ENCODE assay signal across 1 cellular context in genomic region chr16:14148569-14148968, GRCh38.
TF ChIP-seq lines count a peak whose summit lies in the region.

No MANE protein-coding gene starts in this region.

TF ChIP-seq in HepG2, 621 proteins besides CTCF, POLR2A, EP300 and RAD21 (continued from another document):
- TF ChIP-seq ZBTB33 (CRISPR knock-in tag; IDR thresholded peaks at IDR 0.05) = peak; percentile 32; the same call in 1 of the 2 replicates
